ENCODE assay signal across 8 cellular contexts in the genomic region with DNA sequence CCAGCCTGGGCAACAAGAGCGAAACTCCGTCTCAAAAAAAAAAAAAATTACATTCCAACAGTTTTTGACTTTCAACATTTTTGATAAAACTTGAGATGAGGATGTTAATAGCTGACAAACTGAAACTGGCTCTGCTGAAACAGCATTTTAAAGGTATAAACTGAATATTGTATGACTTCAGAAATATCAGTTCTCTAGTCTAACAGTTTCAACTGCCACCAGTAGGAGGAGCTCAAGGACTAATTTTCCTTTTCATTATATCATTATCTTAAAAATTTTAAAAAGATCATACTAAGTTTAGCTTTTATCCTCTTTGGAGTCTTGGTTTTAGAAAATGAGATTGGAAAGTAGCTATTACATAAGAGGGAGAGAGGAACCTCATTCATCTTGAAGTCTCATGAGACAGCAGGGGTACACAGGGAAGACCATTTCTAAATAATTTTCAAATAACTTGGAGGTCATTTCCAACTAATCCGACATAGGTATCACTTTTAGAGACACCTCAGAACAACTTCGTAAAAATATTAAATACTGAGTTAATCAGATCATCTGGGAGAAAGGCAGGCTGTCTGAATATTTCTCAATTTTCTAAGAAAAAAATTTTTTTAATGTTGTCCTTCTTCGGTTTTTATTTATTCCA. TPM values are rescaled to one million over a fixed set of nuclear protein-coding genes. Genes with fewer than 3 reads are reported as not detected.
DNase-seq lines count a peak whose midpoint lies in the region; ATAC-seq and TF ChIP-seq lines count a peak whose summit lies in the region.

No MANE protein-coding gene starts in this region.

- no peaks in the 10 kb centered on the region for H3K27me3 Mint-ChIP-seq in activated CD4-positive, alpha-beta T cell treated with anti-CD3 and anti-CD28 coated beads for 36 hours

- ATAC-seq in activated CD4-positive, alpha-beta T cell treated with anti-CD3 and anti-CD28 coated beads for 36 hours, result peak; percentile 58
- ATAC-seq in HG03039 (IDR thresholded peaks at IDR 0.05; ENCODE audit: unreplicated experiment) (no peak), GM18870 (IDR thresholded peaks at IDR 0.05; ENCODE audit: unreplicated experiment) (no peak)

- CTCF ChIA-PET in activated CD4-positive, alpha-beta T cell treated with anti-CD3 and anti-CD28 coated beads for 36 hours (lab: Charles Lee), result interaction anchor here (0.6 to 3.2 kb wide), 68 partner anchors 8 to 924 kb away, joined by 3 to 80 read pairs (median 4); no protein-coding TSS in a partner anchor
- CTCF ChIA-PET in SK-N-SH (lab: Yijun Ruan, JAX), result interaction anchor here (0.6 to 7.3 kb wide), 46 partner anchors 9 to 1919 kb away, joined by 3 to 158 read pairs (median 4); partner anchors contain the start of gene CXCR4

- peaks cover 7% of the 10 kb centered on the region for H3K4me1 Mint-ChIP-seq in activated CD4-positive, alpha-beta T cell treated with anti-CD3 and anti-CD28 coated beads for 36 hours

- no peaks in the 10 kb centered on the region for H3K27me3 ChIP-seq in SK-N-SH (ENCODE audit: insufficient read depth)

- H3K79me2 ChIP-seq in SK-N-SH (ENCODE audit: insufficient read depth), result no peaks in the 10 kb centered on the region

- no peak overlapping the region for H3K27ac Mint-ChIP-seq in activated CD4-positive, alpha-beta T cell treated with anti-CD3 and anti-CD28 coated beads for 36 hours

- DNase-seq in activated CD4-positive, alpha-beta T cell treated with anti-CD3 and anti-CD28 coated beads for 36 hours, result peak; percentile 53
- DNase-seq in activated CD4-positive, alpha-beta T cell treated with anti-CD3 and anti-CD28 coated beads for 1 hour, result no peak
- peak; percentile 21 for DNase-seq in SK-N-SH
- DNase-seq in coronary artery (ENCODE audit: low spot score), result no peak
- peak; percentile 66 for DNase-seq in myocyte (ENCODE audit: low read depth)

- intact Hi-C loops in activated CD4-positive, alpha-beta T cell treated with anti-CD3 and anti-CD28 coated beads for 36 hours (cut with DNase I, micrococcal nuclease), result loop anchor here (1.0 to 10.0 kb wide), 7 partner anchors 71 to 1924 kb away; partner anchors contain the start of gene DARS1 (in 1 of the 2)

- H3K27ac ChIP-seq in SK-N-SH (ENCODE audit: low read depth in 2 of 2, low read length in 1 of 2) (no peak overlapping the region), coronary artery (no peak overlapping the region)

- peaks cover 29% of the 10 kb centered on the region for H3K36me3 Mint-ChIP-seq in activated CD4-positive, alpha-beta T cell treated with anti-CD3 and anti-CD28 coated beads for 36 hours (ENCODE audit: low read depth)

- no peaks in the 10 kb centered on the region; a peak in 1 of 4 replicates for H3K4me1 ChIP-seq in SK-N-SH (ENCODE audit: control insufficient read depth in 1 of 2, insufficient read depth in 2 of 2, low read depth in 1 of 2, low read length in 1 of 2)

- H2AFZ ChIP-seq in SK-N-SH (ENCODE audit: low read depth), result no peak overlapping the region

- POLR2A ChIA-PET in activated CD4-positive, alpha-beta T cell treated with anti-CD3 and anti-CD28 coated beads for 36 hours (lab: Charles Lee), result interaction anchor here (0.5 to 1.6 kb wide), 6 partner anchors 38 to 499 kb away, joined by 3 to 17 read pairs (median 4); partner anchors contain the start of gene MCM6
- POLR2A ChIA-PET in SK-N-SH (lab: Yijun Ruan, JAX), result interaction anchor here (0.6 kb wide), 1 partner anchor 1611 kb away, joined by 3 read pairs; no protein-coding TSS in a partner anchor

- H3K36me3 ChIP-seq in SK-N-SH (replicated peaks in 1 of 2; ENCODE audit: control insufficient read depth in 1 of 2, insufficient read depth in 2 of 2, low read length in 1 of 2), result peaks cover 37 to 52% of the 10 kb centered on the region in 2 experiments

- H3K9me3 Mint-ChIP-seq in activated CD4-positive, alpha-beta T cell treated with anti-CD3 and anti-CD28 coated beads for 36 hours (ENCODE audit: low read depth), result no peaks in the 10 kb centered on the region

- H3K4me3 ChIP-seq in SK-N-SH (ENCODE audit: low read depth in 2 of 2, low read length in 1 of 2), result no peak overlapping the region
- no peak overlapping the region for H3K4me3 ChIP-seq in coronary artery

- H3K9ac ChIP-seq in SK-N-SH, result no peak overlapping the region

- peak; percentile 88 for TF ChIP-seq CTCF in SK-N-SH (IDR thresholded peaks at IDR 0.05)
- peak; percentile 71 for TF ChIP-seq CTCF in coronary artery (IDR thresholded peaks at IDR 0.05)

- H3K4me2 ChIP-seq in SK-N-SH, result no peak overlapping the region

- TF ChIP-seq RAD21 in Ishikawa (IDR thresholded peaks at IDR 0.05; ENCODE audit: low read depth), result peak; percentile 67
- peak; percentile 73 for TF ChIP-seq RAD21 in SK-N-SH (IDR thresholded peaks at IDR 0.05; ENCODE audit: low read length)

- WGBS in SK-N-SH (ENCODE audit: low lambda C conversion rate), result 77% methylated on average over 5 of the region's 5 CpGs

- no peaks in the 10 kb centered on the region for H3K9me3 ChIP-seq in SK-N-SH

- TF ChIP-seq EP300 in Ishikawa (IDR thresholded peaks at IDR 0.05; ENCODE audit: borderline replicate concordance) (no peak), SK-N-SH (IDR thresholded peaks at IDR 0.05; ENCODE audit: borderline replicate concordance in 1 of 2, low read depth in 1 of 2, low read length in 1 of 2) (no peak)

- no peak overlapping the region for H3K4me3 Mint-ChIP-seq in activated CD4-positive, alpha-beta T cell treated with anti-CD3 and anti-CD28 coated beads for 36 hours

- no peaks in the 10 kb centered on the region for H4K20me1 ChIP-seq in SK-N-SH (ENCODE audit: insufficient read depth)

- peaks cover 35% of the 10 kb centered on the region for H3F3A ChIP-seq in SK-N-SH (replicated peaks; ENCODE audit: insufficient read depth)

- no peaks in the 10 kb centered on the region for H3K9me2 ChIP-seq in SK-N-SH

TF ChIP-seq in Ishikawa, 13 proteins besides CTCF, POLR2A, EP300 and RAD21 (continues in another document):
- TF ChIP-seq NFIC (IDR thresholded peaks at IDR 0.05) (no peak), TEAD4 (IDR thresholded peaks at IDR 0.05) (no peak), TAF1 (IDR thresholded peaks at IDR 0.05; ENCODE audit: low read depth) (no peak), FOXM1 (IDR thresholded peaks at IDR 0.05; ENCODE audit: borderline replicate concordance, low read depth) (no peak), EGR1 (IDR thresholded peaks at IDR 0.05) (no peak), ZBTB7A (IDR thresholded peaks at IDR 0.05; ENCODE audit: low read depth) (no peak), TCF12 (IDR thresholded peaks at IDR 0.05; ENCODE audit: low read depth) (no peak), USF1 (IDR thresholded peaks at IDR 0.05) (no peak), YY1 (IDR thresholded peaks at IDR 0.05; ENCODE audit: low read depth) (no peak)
- TF ChIP-seq, protein P1, sequence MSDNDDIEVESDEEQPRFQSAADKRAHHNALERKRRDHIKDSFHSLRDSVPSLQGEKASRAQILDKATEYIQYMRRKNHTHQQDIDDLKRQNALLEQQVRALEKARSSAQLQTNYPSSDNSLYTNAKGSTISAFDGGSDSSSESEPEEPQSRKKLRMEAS (IDR thresholded peaks at IDR 0.05), result no peak

TF ChIP-seq in SK-N-SH, 30 proteins besides CTCF, POLR2A, EP300 and RAD21 (continues in another document):
- no peak for TF ChIP-seq RFX5 (IDR thresholded peaks at IDR 0.05; ENCODE audit: low read length)
- TF ChIP-seq USF1 (IDR thresholded peaks at IDR 0.05; ENCODE audit: borderline replicate concordance, low read depth), result no peak
- TF ChIP-seq YY1 (IDR thresholded peaks at IDR 0.05; ENCODE audit: low read depth), result no peak
- no peak for TF ChIP-seq FOSL2 (IDR thresholded peaks at IDR 0.05; ENCODE audit: borderline replicate concordance, low read depth)
- no peak for TF ChIP-seq ELF1 (IDR thresholded peaks at IDR 0.05)
- TF ChIP-seq TAF1 (IDR thresholded peaks at IDR 0.05; ENCODE audit: borderline replicate concordance, low read depth, low read length), result no peak
- TF ChIP-seq GABPA (IDR thresholded peaks at IDR 0.05; ENCODE audit: low read depth), result no peak
- TF ChIP-seq NRF1 (IDR thresholded peaks at IDR 0.05; ENCODE audit: low read depth, low read length), result no peak
- no peak for TF ChIP-seq MEF2A (IDR thresholded peaks at IDR 0.05; ENCODE audit: borderline replicate concordance, low read depth)
- TF ChIP-seq, protein P2, sequence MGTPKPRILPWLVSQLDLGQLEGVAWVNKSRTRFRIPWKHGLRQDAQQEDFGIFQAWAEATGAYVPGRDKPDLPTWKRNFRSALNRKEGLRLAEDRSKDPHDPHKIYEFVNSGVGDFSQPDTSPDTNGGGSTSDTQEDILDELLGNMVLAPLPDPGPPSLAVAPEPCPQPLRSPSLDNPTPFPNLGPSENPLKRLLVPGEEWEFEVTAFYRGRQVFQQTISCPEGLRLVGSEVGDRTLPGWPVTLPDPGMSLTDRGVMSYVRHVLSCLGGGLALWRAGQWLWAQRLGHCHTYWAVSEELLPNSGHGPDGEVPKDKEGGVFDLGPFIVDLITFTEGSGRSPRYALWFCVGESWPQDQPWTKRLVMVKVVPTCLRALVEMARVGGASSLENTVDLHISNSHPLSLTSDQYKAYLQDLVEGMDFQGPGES (IDR thresholded peaks at IDR 0.05; ENCODE audit: low read depth, low read length), result no peak
- no peak for TF ChIP-seq GATA2 (CRISPR knock-in tag; IDR thresholded peaks at IDR 0.05)
- TF ChIP-seq POLR2AphosphoS5 (IDR thresholded peaks at IDR 0.05; ENCODE audit: low read depth, low read length), result no peak
- no peak for TF ChIP-seq EZH2phosphoT487 (IDR thresholded peaks at IDR 0.05; ENCODE audit: borderline replicate concordance, low read depth)
- no peak for TF ChIP-seq RXRA (IDR thresholded peaks at IDR 0.05; ENCODE audit: borderline replicate concordance, low read depth)
- TF ChIP-seq, protein P3, sequence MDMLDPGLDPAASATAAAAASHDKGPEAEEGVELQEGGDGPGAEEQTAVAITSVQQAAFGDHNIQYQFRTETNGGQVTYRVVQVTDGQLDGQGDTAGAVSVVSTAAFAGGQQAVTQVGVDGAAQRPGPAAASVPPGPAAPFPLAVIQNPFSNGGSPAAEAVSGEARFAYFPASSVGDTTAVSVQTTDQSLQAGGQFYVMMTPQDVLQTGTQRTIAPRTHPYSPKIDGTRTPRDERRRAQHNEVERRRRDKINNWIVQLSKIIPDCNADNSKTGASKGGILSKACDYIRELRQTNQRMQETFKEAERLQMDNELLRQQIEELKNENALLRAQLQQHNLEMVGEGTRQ (IDR thresholded peaks at IDR 0.05; ENCODE audit: borderline replicate concordance, low read depth, low read length), result no peak

RNA-seq across cellular contexts. Expression of gene MCM6, which starts 37.6 kb away (rescaled TPM):
- 100 to 1,000 TPM; 228 to 276 TPM for total RNA-seq in activated CD4-positive, alpha-beta T cell treated with anti-CD3 and anti-CD28 coated beads for 36 hours
- 18.4 and 18.9 TPM in 2 replicates for polyA plus RNA-seq in SK-N-SH (2012; rRNA removed)
- 20.8 and 22.9 TPM in 2 replicates for polyA plus RNA-seq in SK-N-SH (2012; cell fraction: cytosol; rRNA removed)
- 8.8 and 15.5 TPM in 2 replicates for polyA plus RNA-seq in SK-N-SH (2012; cell fraction: nucleus; rRNA removed)
- 5.5 and 7.0 TPM in 2 replicates for total RNA-seq in myocyte
- polyA plus RNA-seq in myocyte (2012), result 6.4 TPM

Comparison
In these comparisons a context has a peak if more than half of its experiments do, and no peak if none do; other contexts are left out.
1. DNase-seq: peak in activated CD4-positive, alpha-beta T cell treated with anti-CD3 and anti-CD28 coated beads for 36 hours (single experiment), SK-N-SH (single experiment) and myocyte (single experiment); none in activated CD4-positive, alpha-beta T cell treated with anti-CD3 and anti-CD28 coated beads for 1 hour (single experiment) and coronary artery (single experiment).
2. RNA of gene MCM6, which starts 37.6 kb away (total RNA-seq): 228 to 276 TPM in activated CD4-positive, alpha-beta T cell treated with anti-CD3 and anti-CD28 coated beads for 36 hours; 5.5 to 7.0 TPM in myocyte; every median in the first group is over 10 times any median in the second.